8 cellular contexts compared by ENCODE assay signal in the genomic region with DNA sequence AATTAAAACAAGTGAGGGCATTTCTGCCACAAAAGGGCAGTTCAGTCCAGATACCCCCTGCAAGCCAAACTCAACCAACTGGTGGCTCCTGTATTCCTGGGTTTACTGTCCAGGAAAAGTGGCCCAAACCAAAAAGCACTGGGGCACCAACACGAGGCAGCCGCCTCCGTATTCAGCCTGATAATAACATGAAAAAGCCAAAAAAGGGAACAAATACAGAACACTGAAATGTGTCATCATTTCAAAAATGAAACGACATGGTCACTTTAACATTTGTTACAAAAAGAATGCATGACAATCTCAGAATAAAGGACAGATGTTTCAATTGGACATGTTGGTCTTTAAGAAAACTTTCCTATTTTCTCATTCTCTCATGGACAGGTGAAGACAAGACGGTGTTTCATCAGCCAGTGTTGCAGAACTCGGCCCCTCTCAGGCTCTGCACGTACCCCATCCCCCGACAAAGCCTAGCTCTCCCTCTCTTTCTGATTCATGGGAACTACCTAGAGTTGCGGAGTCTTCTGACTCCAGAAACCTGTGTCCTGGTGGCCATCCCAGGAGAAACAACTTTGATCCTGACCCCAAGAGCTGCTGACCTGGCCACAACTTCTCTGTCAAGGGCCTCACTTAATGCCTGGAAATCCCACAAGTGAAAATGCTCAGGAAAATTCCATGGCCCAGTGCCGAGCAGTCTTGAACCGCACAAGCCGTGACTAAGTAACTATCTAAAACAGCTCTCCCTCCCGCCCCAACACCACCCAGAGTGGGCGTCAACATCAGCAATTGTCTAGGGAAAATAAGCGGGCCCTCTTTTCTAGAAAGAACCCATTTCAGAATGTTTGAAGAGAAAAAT. TPM values are rescaled to one million over a fixed set of nuclear protein-coding genes. Genes with fewer than 3 reads are reported as not detected.
DNase-seq lines count a peak whose midpoint lies in the region; ATAC-seq, FAIRE-seq and TF ChIP-seq lines count a peak whose summit lies in the region.

No MANE protein-coding gene starts in this region.

- no peak overlapping the region for H2BK12ac ChIP-seq in H1 (ENCODE audit: low read depth, low read length)

- no peak overlapping the region; the same call in 1 of the 2 replicates for H3K18ac ChIP-seq in H1 (ENCODE audit: extremely low read depth, low read length)

- 76% methylated on average over 15 of the region's 15 CpGs for WGBS in A549 (ENCODE audit: missing lambda C conversion rate)
- WGBS in H1 (ENCODE audit: extremely low coverage in 1 of 2, insufficient coverage in 1 of 2, insufficient read length in 1 of 2, insufficient replicate concordance in 2 of 2, low coverage in 1 of 2, low lambda C conversion rate in 2 of 2, missing lambda C conversion rate in 1 of 2), 2 experiments, result 89% methylated on average over 15 of the region's 15 CpGs; no CpG with 5 or more reads in 1 of the 2 experiments
- 5 to 12% methylated on average over 15 of the region's 15 CpGs for WGBS in aorta, 2 donors

- no peaks in the 10 kb centered on the region for H3K9me3 ChIP-seq in A549
- H3K9me3 ChIP-seq in H1 (ENCODE audit: insufficient read depth in 2 of 2, low read depth in 1 of 2, low read length in 1 of 2), result no peaks in the 10 kb centered on the region
- H3K9me3 ChIP-seq in aorta (ENCODE audit: control insufficient read depth, low read length), result no peaks in the 10 kb centered on the region

- H2BK20ac ChIP-seq in H1 (ENCODE audit: low read length), result no peak overlapping the region

- DNase-seq in A549 (ENCODE audit: low read depth in 1 of 2, low spot score in 1 of 2), result no peak
- DNase-seq in H1 (ENCODE audit: low read depth in 1 of 2, low spot score in 2 of 2), result no peak
- no peak for DNase-seq in naive thymus-derived CD8-positive, alpha-beta T cell
- peak; percentile 93 for DNase-seq in aorta
- DNase-seq in SHP77 treated with DMSO at 0.1 percent for 48 hours (lab: John Stamatoyannopoulos, UW), result no peak

- no peak for TF ChIP-seq EP300 in A549 (IDR thresholded peaks at IDR 0.05)
- TF ChIP-seq EP300 in H1 (IDR thresholded peaks at IDR 0.05; ENCODE audit: borderline replicate concordance in 1 of 2, low read depth in 2 of 2, low read length in 2 of 2), result no peak

- peaks cover 0 to 36% (median 3%) of the 10 kb centered on the region in 3 donors for H3K36me3 Mint-ChIP-seq in naive thymus-derived CD8-positive, alpha-beta T cell

- H3K27me3 Mint-ChIP-seq in naive thymus-derived CD8-positive, alpha-beta T cell, result no peaks in the 10 kb centered on the region

- peak overlapping the region in 7 of 10 donors; percentile 12 to 66 (median 30) for H3K4me3 Mint-ChIP-seq in naive thymus-derived CD8-positive, alpha-beta T cell

- H4K5ac ChIP-seq in H1 (ENCODE audit: insufficient read length, low read depth, low read length), result no peak overlapping the region

- H3K4me3 ChIP-seq in A549, result no peak overlapping the region
- no peak overlapping the region for H3K4me3 ChIP-seq in H1 (ENCODE audit: extremely low read depth in 1 of 4, insufficient read depth in 2 of 4, low read depth in 3 of 4, low read length in 4 of 4)
- H3K4me3 ChIP-seq in aorta (ENCODE audit: low read length in 2 of 2), result no peak overlapping the region

- H4K20me1 ChIP-seq in H1 (replicated peaks in 1 of 2; ENCODE audit: control insufficient read depth in 1 of 2, insufficient read depth in 2 of 2, low read length in 2 of 2), result peaks cover 0 to 19% of the 10 kb centered on the region in 2 experiments

- no peak for TF ChIP-seq POLR2A in A549 (IDR thresholded peaks at IDR 0.05; ENCODE audit: low read length)
- no peak for TF ChIP-seq POLR2A in H1 (IDR thresholded peaks at IDR 0.05; ENCODE audit: control extremely low read depth in 1 of 2, low read depth in 2 of 2, low read length in 2 of 2)

- no peaks in the 10 kb centered on the region for H3K9me3 Mint-ChIP-seq in naive thymus-derived CD8-positive, alpha-beta T cell

- peak overlapping the region; percentile 40 for H2BK5ac ChIP-seq in H1 (ENCODE audit: low read depth, low read length)

- no peak overlapping the region for H2BK15ac ChIP-seq in H1 (ENCODE audit: low read length)

- peaks cover 0 to 11% (median 9%) of the 10 kb centered on the region in 4 experiments; a peak in 7 of 8 replicates for H3K36me3 ChIP-seq in H1 (ENCODE audit: control insufficient read depth in 2 of 4, insufficient read depth in 4 of 4, low read length in 3 of 4)
- H3K36me3 ChIP-seq in aorta (ENCODE audit: control insufficient read depth in 1 of 2, insufficient read depth in 2 of 2, low read length in 1 of 2), result peaks cover 0 to 2% of the 10 kb centered on the region in 2 donors

- peaks cover 26 to 63% (median 50%) of the 10 kb centered on the region in 4 donors for H3K4me1 Mint-ChIP-seq in naive thymus-derived CD8-positive, alpha-beta T cell

- no peak overlapping the region for H3K14ac ChIP-seq in H1 (ENCODE audit: insufficient read length)

- H3K23me2 ChIP-seq in H1 (ENCODE audit: low read depth, low read length), result no peaks in the 10 kb centered on the region

- ATAC-seq in A549, result 0 out of 6 replicates have a peak, but pooled peaks of 1 of the 2 experiments have one; percentile 2
- peak; percentile 19 for ATAC-seq in GM19372 (IDR thresholded peaks at IDR 0.05; ENCODE audit: low read depth, unreplicated experiment)
- peak; percentile 56 for ATAC-seq in SK-N-SH treated with all-trans-retinoic acid at 6 μM for 48 hours
- ATAC-seq in naive thymus-derived CD8-positive, alpha-beta T cell, result no peak
- peak; percentile 72 for ATAC-seq in aorta (ENCODE audit: low FRiP score)
- ATAC-seq in HG02884 (IDR thresholded peaks at IDR 0.05; ENCODE audit: unreplicated experiment), result no peak

- intact Hi-C loops in aorta (cut with DNase I), result loop anchor here (1.0 to 5.0 kb wide), 3 partner anchors 57 to 152 kb away; no protein-coding TSS in a partner anchor

- H3K27me3 ChIP-seq in H1 (replicated peaks in 1 of 4; ENCODE audit: control insufficient read depth in 3 of 4, extremely low read depth in 1 of 4, insufficient read depth in 3 of 4, low read length in 3 of 4) (no peaks in the 10 kb centered on the region), aorta (ENCODE audit: control insufficient read depth in 1 of 2, insufficient read depth in 2 of 2, low read length in 1 of 2) (no peaks in the 10 kb centered on the region)

- peak overlapping the region; percentile 66 for H3K4me2 ChIP-seq in A549
- H3K4me2 ChIP-seq in H1 (ENCODE audit: insufficient read depth in 1 of 2, low read depth in 2 of 2, low read length in 2 of 2), result no peak overlapping the region

- peak overlapping the region; percentile 1; the same call in 1 of the 2 replicates for H4K8ac ChIP-seq in H1 (ENCODE audit: extremely low read depth, insufficient read depth, low read length)

- no peak overlapping the region; the same call in 1 of the 2 replicates for H2AK5ac ChIP-seq in H1 (ENCODE audit: low read depth, low read length)

- H3K56ac ChIP-seq in H1 (replicated peaks; ENCODE audit: insufficient read length, low read depth, low read length), result no peak overlapping the region

- no peak overlapping the region for H4K91ac ChIP-seq in H1 (replicated peaks; ENCODE audit: insufficient read length, low read length)

- no peak overlapping the region for H3K23ac ChIP-seq in H1 (ENCODE audit: insufficient read length)

- no peak overlapping the region for H3K4ac ChIP-seq in H1 (replicated peaks; ENCODE audit: insufficient read length, low read depth, low read length)

- H3K79me2 ChIP-seq in H1 (ENCODE audit: control insufficient read depth in 1 of 2, insufficient read depth in 2 of 2, low read length in 2 of 2), result no peaks in the 10 kb centered on the region

- H3K27ac ChIP-seq in A549 (peak overlapping the region; percentile 70 to 91), H1 (ENCODE audit: low read depth, low read length) (no peak overlapping the region), aorta (ENCODE audit: low read depth in 1 of 2, low read length in 2 of 2) (peak overlapping the region; percentile 84 to 96)

- CTCF ChIA-PET in A549 (lab: Yijun Ruan, JAX) (interaction anchor here (0.9 kb wide), 1 partner anchor 9 kb away, joined by 3 read pairs; no protein-coding TSS in a partner anchor), H1 (lab: Charles Lee; ENCODE audit: partially characterized antibody) (interaction anchor here (0.5 to 4.8 kb wide), 11 partner anchors 11 to 333 kb away, joined by 3 to 34 read pairs (median 4); partner anchors contain the start of gene ZBTB17)

- H2AFZ ChIP-seq in H1 (ENCODE audit: low read length), result no peak overlapping the region

- peaks cover 56% of the 10 kb centered on the region for H3K4me1 ChIP-seq in A549
- H3K4me1 ChIP-seq in H1 (replicated peaks in 1 of 4; ENCODE audit: control insufficient read depth in 3 of 4, insufficient read depth in 4 of 4, low read length in 3 of 4), result peaks cover 5 to 25% (median 17%) of the 10 kb centered on the region in 4 experiments
- peaks cover 0 to 6% of the 10 kb centered on the region in 2 donors for H3K4me1 ChIP-seq in aorta (ENCODE audit: control insufficient read depth in 1 of 2, insufficient read depth in 2 of 2, low read length in 2 of 2)

- FAIRE-seq in A549 (lab: Jason Lieb, UNC) (no peak), H1 (lab: Jason Lieb, UNC) (peak; percentile 13)

- no peak overlapping the region for H3K9ac ChIP-seq in H1 (replicated peaks in 1 of 4; ENCODE audit: extremely low read depth in 1 of 4, low read depth in 3 of 4, low read length in 3 of 4)

- H3K27ac Mint-ChIP-seq in naive thymus-derived CD8-positive, alpha-beta T cell, result peak overlapping the region; percentile 64 to 95 (median 88)

- peaks cover 5% of the 10 kb centered on the region; the same call in 1 of the 2 replicates for H3K79me1 ChIP-seq in H1 (ENCODE audit: low read depth, low read length)

- no peak overlapping the region for H2BK120ac ChIP-seq in H1 (replicated peaks; ENCODE audit: low read depth, low read length)

- POLR2A ChIA-PET in A549 (lab: Yijun Ruan, JAX) (interaction anchor here (0.9 to 3.1 kb wide), 4 partner anchors 11 to 101 kb away, joined by 3 to 12 read pairs (median 3); partner anchors contain the start of genes SPEN and ZBTB17), H1 (lab: Charles Lee; ENCODE audit: partially characterized antibody) (interaction anchor here (1.0 to 2.3 kb wide), 3 partner anchors 11 to 115 kb away, joined by 3 to 8 read pairs (median 5); no protein-coding TSS in a partner anchor)
- POLR2A ChIA-PET in naive thymus-derived CD8-positive, alpha-beta T cell (lab: Charles Lee), result interaction anchor here (1.6 kb wide), 1 partner anchor 115 kb away, joined by 4 read pairs; no protein-coding TSS in a partner anchor

- TF ChIP-seq CTCF in A549 (IDR thresholded peaks at IDR 0.05), result no peak
- TF ChIP-seq CTCF in H1 (IDR thresholded peaks at IDR 0.05; ENCODE audit: control extremely low read depth in 1 of 3, insufficient read depth in 1 of 3, low read depth in 1 of 3, low read length in 3 of 3), result no peak

- TF ChIP-seq RAD21 in A549 (conservative IDR thresholded peaks at IDR 0.05 in 1 of 2, IDR thresholded peaks at IDR 0.05 in 1 of 2), result no peak
- 0 out of 4 replicates have a peak, but pooled peaks of 1 of the 2 experiments have one; percentile 1 for TF ChIP-seq RAD21 in H1 (IDR thresholded peaks at IDR 0.05 in 1 of 2, conservative IDR thresholded peaks at IDR 0.05 in 1 of 2; ENCODE audit: low read depth in 2 of 2, low read length in 2 of 2)

RNA-seq across cellular contexts. Expression of gene ZBTB17, which starts 27.1 kb away (rescaled TPM):
- polyA plus RNA-seq in A549 (2011; rRNA removed), result 13.8 and 14.9 TPM in 2 replicates
- 25.2 and 31.8 TPM in 2 replicates for polyA plus RNA-seq in A549 (2012; cell fraction: cytosol; rRNA removed)
- polyA plus RNA-seq in A549 (2012; cell fraction: nucleus; rRNA removed), result 90.2 and 116 TPM in 2 replicates
- polyA plus RNA-seq in A549 (2017; fragmentation: RNase III; extraction: RNeasy Plus Mini Kit Qiagen cat#74134 plus additional on column Dnase treatment), result 14.1 to 17.6 TPM (median 16.5 TPM) in 3 replicates
- 19.2 and 28.2 TPM in 2 replicates for polyA minus RNA-seq in A549 (2011; rRNA and poly(A)+ RNA removed)
- total RNA-seq in H1 (2021; fragmentation: NEBNext Ultra II Directional; extraction: Animal tissue kit (Norgen Biotek cat#: 25700)), result 24.3 and 24.7 TPM in 2 replicates
- polyA plus RNA-seq in H1 (2011; rRNA removed), result 36.2 and 58.6 TPM in 2 replicates
- 44.4 TPM for polyA plus RNA-seq in H1 (2011; cell fraction: cytosol; rRNA removed)
- polyA plus RNA-seq in H1 (2011; cell fraction: nucleus; rRNA removed), result 137 TPM
- 14.4 to 31.6 TPM (median 26.8 TPM) in 4 replicates for polyA plus RNA-seq in H1 (2012, experiment 1 of 2)
- 25.5 TPM for polyA plus RNA-seq in H1 (2012, experiment 2 of 2)
- polyA plus RNA-seq in H1 (2013, experiment 1 of 2), result 17.0 TPM
- polyA plus RNA-seq in H1 (2013, experiment 2 of 2), result 16.2 TPM
- polyA minus RNA-seq in H1 (2011; rRNA and poly(A)+ RNA removed), result 27.1 and 35.6 TPM in 2 replicates
- polyA minus RNA-seq in H1 (2011; cell fraction: cytosol; rRNA and poly(A)+ RNA removed), result 20.1 TPM
- polyA minus RNA-seq in H1 (2011; cell fraction: nucleus; rRNA and poly(A)+ RNA removed), result 32.4 TPM
- total RNA-seq in naive thymus-derived CD8-positive, alpha-beta T cell, result 10 to 100 TPM; 49.3 to 58.1 TPM
- polyA plus RNA-seq in naive thymus-derived CD8-positive, alpha-beta T cell, result 10 to 100 TPM; 10.2 to 23.3 (median 11.1) TPM
- total RNA-seq in aorta, result 10 to 100 TPM; 42.3 to 55.5 TPM
- 100 to 1,000 TPM in 1 of 2 donors, 10 to 100 TPM in 1; 15.0 to 134 TPM for polyA plus RNA-seq in aorta

RNA-seq across cellular contexts. Expression of gene SRARP, which starts 55.2 kb away (rescaled TPM):
- polyA plus RNA-seq in A549 (2011; rRNA removed) (not detected in 2 replicates), A549 (2017; fragmentation: RNase III; extraction: RNeasy Plus Mini Kit Qiagen cat#74134 plus additional on column Dnase treatment) (0.03 TPM in 1 of 3 replicates, not detected in the others), H1 (2011; rRNA removed) (not detected in 2 replicates), aorta (not detected)
- not detected in 2 replicates for polyA plus RNA-seq in A549 (2012; cell fraction: cytosol; rRNA removed)
- polyA plus RNA-seq in A549 (2012; cell fraction: nucleus; rRNA removed), result 0.02 TPM in 1 of 2 replicates, not detected in the other
- polyA minus RNA-seq in A549 (2011; rRNA and poly(A)+ RNA removed), result not detected in 2 replicates
- total RNA-seq in H1 (2021; fragmentation: NEBNext Ultra II Directional; extraction: Animal tissue kit (Norgen Biotek cat#: 25700)), result not detected in 2 replicates
- polyA plus RNA-seq in H1 (2011; cell fraction: cytosol; rRNA removed), result not detected
- not detected for polyA plus RNA-seq in H1 (2011; cell fraction: nucleus; rRNA removed)
- not detected in 4 replicates for polyA plus RNA-seq in H1 (2012, experiment 1 of 2)
- not detected for polyA plus RNA-seq in H1 (2012, experiment 2 of 2)
- polyA plus RNA-seq in H1 (2013, experiment 1 of 2), result not detected
- 0.02 TPM for polyA plus RNA-seq in H1 (2013, experiment 2 of 2)
- polyA minus RNA-seq in H1 (2011; rRNA and poly(A)+ RNA removed), result not detected in 2 replicates
- polyA minus RNA-seq in H1 (2011; cell fraction: cytosol; rRNA and poly(A)+ RNA removed), result not detected
- polyA minus RNA-seq in H1 (2011; cell fraction: nucleus; rRNA and poly(A)+ RNA removed), result not detected
- total RNA-seq in naive thymus-derived CD8-positive, alpha-beta T cell, result not detected
- polyA plus RNA-seq in naive thymus-derived CD8-positive, alpha-beta T cell, result not detected
- total RNA-seq in aorta, result not detected

Comparison
In these comparisons a context has a peak if more than half of its experiments do, and no peak if none do; other contexts are left out.
1. ATAC-seq: peak in GM19372 (single experiment), SK-N-SH treated with all-trans-retinoic acid at 6 μM for 48 hours (single experiment) and aorta (single experiment); none in naive thymus-derived CD8-positive, alpha-beta T cell (0 of 2) and HG02884 (single experiment).
2. DNase-seq: peak in aorta (2 of 2); none in A549 (0 of 2), H1 (0 of 2), naive thymus-derived CD8-positive, alpha-beta T cell (0 of 10) and SHP77 treated with DMSO at 0.1 percent for 48 hours (single experiment).